23 cellular contexts compared by ENCODE assay signal in the genomic region with DNA sequence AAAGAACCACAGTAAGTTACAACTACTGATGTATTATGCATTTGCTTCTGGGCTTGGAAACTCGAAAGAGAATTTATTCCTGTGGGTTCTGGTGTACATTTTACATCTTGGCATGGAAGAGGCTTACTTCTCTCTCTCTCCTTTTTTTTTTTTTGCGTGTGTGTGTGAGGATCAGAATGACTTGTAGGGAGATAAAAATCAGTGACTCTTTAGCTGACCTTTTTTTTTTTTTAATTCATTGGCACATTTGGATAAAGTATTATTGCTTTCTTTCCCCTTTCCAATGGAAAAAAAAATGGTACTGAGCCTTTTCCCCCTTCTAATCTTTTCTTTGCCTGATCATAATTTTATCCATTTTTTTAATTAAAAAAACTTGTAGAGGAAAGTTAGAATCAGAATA. TPM values are rescaled to one million over a fixed set of nuclear protein-coding genes. Genes with fewer than 3 reads are reported as not detected.
DNase-seq lines count a peak whose midpoint lies in the region; ATAC-seq and TF ChIP-seq lines count a peak whose summit lies in the region.
"Had no signal": no experiment of that assay in that cellular context is flagged by ENCODE, and none has a peak within 500 bp of the region (broad histone marks: within the 10 kb centered on the region; RNA-seq: fewer than 3 reads in every experiment).

No MANE protein-coding gene starts in this region.

- TF ChIP-seq CTCF in heart right ventricle (IDR thresholded peaks at IDR 0.05) (no peak), nephron (IDR thresholded peaks at IDR 0.05; ENCODE audit: unreplicated experiment in 3 of 3) (no peak), thoracic aorta (IDR thresholded peaks at IDR 0.05) (no peak), tibial artery (IDR thresholded peaks at IDR 0.05) (no peak)

- H3K9ac ChIP-seq in SK-N-MC (ENCODE audit: insufficient read length) = no peak overlapping the region
- H3K9ac ChIP-seq: BLaER1 had no signal

- ATAC-seq in heart right ventricle (no peak), right cardiac atrium (no peak), thoracic aorta (ENCODE audit: insufficient number of reproducible peaks, low FRiP score, low read depth) (no peak)
- ATAC-seq: GM12878, SK-N-SH treated with all-trans-retinoic acid at 6 μM for 48 hours had no signal

- peak overlapping the region; percentile 17 to 48 (median 46) for H3K4me3 Mint-ChIP-seq in nephron
- H3K4me3 Mint-ChIP-seq: CD4-positive, alpha-beta T cell; IgD-negative memory B cell had no signal

- intact Hi-C loops in heart right ventricle (cut with DNase I) = loop anchor here in 7 of 10 donors (10.0 kb wide), 3 partner anchors 116 to 396 kb away; no protein-coding TSS in a partner anchor
- intact Hi-C loops in right cardiac atrium (cut with DNase I) = loop anchor here in 2 of 4 donors (10.0 kb wide), 2 partner anchors 146 to 396 kb away; no protein-coding TSS in a partner anchor
- intact Hi-C loops in tibial artery (cut with DNase I; ENCODE audit: low total_unique reads) = no loop called here

- no peaks in the 10 kb centered on the region for H3K27me3 Mint-ChIP-seq in nephron (ENCODE audit: low read depth)
- H3K27me3 Mint-ChIP-seq: CD4-positive, alpha-beta T cell; IgD-negative memory B cell had no signal

- 65 to 71% methylated on average over 2 of the region's 2 CpGs for WGBS in heart right ventricle, 2 donors
- 71% methylated on average over 2 of the region's 2 CpGs for WGBS in right cardiac atrium

- peak overlapping the region; percentile 3 to 84 (median 64) for H3K27ac Mint-ChIP-seq in nephron
- H3K27ac Mint-ChIP-seq: CD4-positive, alpha-beta T cell; IgD-negative memory B cell had no signal

- H3K9me3 ChIP-seq in heart right ventricle = no peaks in the 10 kb centered on the region
- H3K9me3 ChIP-seq in right cardiac atrium (ENCODE audit: control insufficient read depth, low read length) = no peaks in the 10 kb centered on the region
- H3K9me3 ChIP-seq in SK-N-MC (ENCODE audit: low read depth, low read length) = no peaks in the 10 kb centered on the region
- no peaks in the 10 kb centered on the region for H3K9me3 ChIP-seq in thoracic aorta
- no peaks in the 10 kb centered on the region for H3K9me3 ChIP-seq in tibial artery
- H3K9me3 ChIP-seq: BLaER1 had no signal

- H3K4me3 ChIP-seq in heart right ventricle = no peak overlapping the region
- H3K4me3 ChIP-seq in right cardiac atrium (ENCODE audit: low read length) = no peak overlapping the region
- peak overlapping the region; percentile 43; the same call in 1 of the 2 replicates for H3K4me3 ChIP-seq in SK-N-MC
- no peak overlapping the region for H3K4me3 ChIP-seq in thoracic aorta
- no peak overlapping the region for H3K4me3 ChIP-seq in tibial artery
- H3K4me3 ChIP-seq: BLaER1, GM12878 had no signal

- peaks cover 15% of the 10 kb centered on the region for H3K36me3 Mint-ChIP-seq in nephron (ENCODE audit: low read depth)

- H3K4me1 ChIP-seq in heart right ventricle = peaks cover 6 to 56% (median 29%) of the 10 kb centered on the region in 9 donors
- H3K4me1 ChIP-seq in right cardiac atrium (ENCODE audit: control insufficient read depth, insufficient read depth, low read length) = peaks cover 6% of the 10 kb centered on the region
- H3K4me1 ChIP-seq in thoracic aorta (ENCODE audit: control insufficient read depth in 1 of 2, low read depth in 2 of 2) = peaks cover 28 to 52% of the 10 kb centered on the region in 2 donors
- H3K4me1 ChIP-seq in tibial artery = peaks cover 0 to 52% (median 17%) of the 10 kb centered on the region in 4 donors
- H3K4me1 ChIP-seq: BLaER1 had no signal

- peak overlapping the region in 7 of 10 donors; percentile 24 to 86 (median 67) for H3K27ac ChIP-seq in heart right ventricle
- H3K27ac ChIP-seq in right cardiac atrium (ENCODE audit: low read length) = no peak overlapping the region
- peak overlapping the region; percentile 61 for H3K27ac ChIP-seq in SK-N-MC
- H3K27ac ChIP-seq in thoracic aorta = peak overlapping the region; percentile 18 to 63
- H3K27ac ChIP-seq in tibial artery = peak overlapping the region in 1 of 2 donors; percentile 51
- H3K27ac ChIP-seq: BLaER1, HL-60 had no signal

- H3K36me3 ChIP-seq in heart right ventricle (peaks cover 0 to 30% (median 0%) of the 10 kb centered on the region in 9 donors), SK-N-MC (ENCODE audit: insufficient read depth, low read length) (no peaks in the 10 kb centered on the region), thoracic aorta (no peaks in the 10 kb centered on the region), tibial artery (no peaks in the 10 kb centered on the region)

- DNase-seq in heart right ventricle (no peak), right cardiac atrium (no peak), SK-N-MC (ENCODE audit: low read depth, low spot score) (no peak), thoracic aorta (ENCODE audit: low spot score) (no peak), midbrain (lab: John Stamatoyannopoulos, UW) (no peak), tibial artery (no peak)
- DNase-seq in activated T-cell treated with anti-CD3 and anti-CD28 coated beads, Interleukin-2, amount 50 U/mL, for 48 hours = no peak
- DNase-seq: 8988T; CD4-positive, alpha-beta T cell; NCI-H1092 treated with DMSO at 0.1 percent for 48 hours; NCI-H1436; NCI-H187; NCI-H2081 treated with DMSO at 0.1 percent for 48 hours; NCI-H2171; NCI-H226; NCI-H510A; NCI-H69 had no signal

- peaks cover 74% of the 10 kb centered on the region for H3K4me1 Mint-ChIP-seq in nephron
- H3K4me1 Mint-ChIP-seq: IgD-negative memory B cell had no signal

- H3K9me3 Mint-ChIP-seq in nephron = no peaks in the 10 kb centered on the region
- H3K9me3 Mint-ChIP-seq: CD4-positive, alpha-beta T cell; IgD-negative memory B cell had no signal

- H3K27me3 ChIP-seq in heart right ventricle = no peaks in the 10 kb centered on the region
- H3K27me3 ChIP-seq in right cardiac atrium (ENCODE audit: control insufficient read depth, insufficient read depth) = no peaks in the 10 kb centered on the region
- no peaks in the 10 kb centered on the region for H3K27me3 ChIP-seq in thoracic aorta (replicated peaks; ENCODE audit: insufficient read depth)
- no peaks in the 10 kb centered on the region for H3K27me3 ChIP-seq in tibial artery
- H3K27me3 ChIP-seq: BLaER1 had no signal

RNA-seq across cellular contexts. Expression of a gene that starts 43.5 kb away (rescaled TPM):
- total RNA-seq in heart right ventricle (10 to 100 TPM; 24.4 to 35.1 (median 29.1) TPM), right cardiac atrium (10 to 100 TPM; 32.5 to 41.5 (median 35.3) TPM), thoracic aorta (100 to 1,000 TPM in 1 of 2 donors, 10 to 100 TPM in 1; 64.4 to 102 TPM)
- polyA plus RNA-seq in heart right ventricle (10 to 100 TPM; 18.7 to 26.2 TPM), right cardiac atrium (21.1 TPM)
